In genomic region chr15:85603703-85604102, GRCh38 we compare ENCODE assay signal across 26 cellular contexts.
DNase-seq lines count a peak whose midpoint lies in the region; ATAC-seq and TF ChIP-seq lines count a peak whose summit lies in the region.
"Had no signal": no experiment of that assay in that cellular context is flagged by ENCODE, and none has a peak within 500 bp of the region (broad histone marks: within the 10 kb centered on the region; RNA-seq: fewer than 3 reads in every experiment).

No MANE protein-coding gene starts in this region.

- H3K27me3 Mint-ChIP-seq in activated CD4-positive, alpha-beta memory T cell treated with anti-CD3 and anti-CD28 coated beads, Interleukin-2, amount 10 ng/mL, durations not matched to agents 7 days and 5 days, result no peaks in the 10 kb centered on the region
- no peaks in the 10 kb centered on the region for H3K27me3 Mint-ChIP-seq in activated CD4-positive, alpha-beta memory T cell treated with anti-CD3 and anti-CD28 coated beads for 36 hours
- peaks cover 5% of the 10 kb centered on the region for H3K27me3 Mint-ChIP-seq in nephron progenitor cell (ENCODE audit: low read depth, poor library complexity)
- H3K27me3 Mint-ChIP-seq: activated CD4-positive, alpha-beta T cell treated with anti-CD3 and anti-CD28 coated beads, Interleukin-2, amount 10 ng/mL, durations not matched to agents 7 days and 5 days had no signal

- ATAC-seq in right cardiac atrium, result no peak
- ATAC-seq in Right ventricle myocardium superior (ENCODE audit: poor library complexity), result no peak
- ATAC-seq in GM21515 (IDR thresholded peaks at IDR 0.05; ENCODE audit: unreplicated experiment), result no peak
- ATAC-seq: left lobe of liver, right lobe of liver had no signal

- H3K36me3 ChIP-seq in ovary, result no peaks in the 10 kb centered on the region
- H3K36me3 ChIP-seq: cardiac muscle cell had no signal

- TF ChIP-seq CTCF in nephron progenitor cell (IDR thresholded peaks at IDR 0.05) (no peak), ovary (IDR thresholded peaks at IDR 0.05) (no peak)

- H3K4me1 ChIP-seq in right cardiac atrium (ENCODE audit: control insufficient read depth, insufficient read depth, low read length) (peaks cover 9% of the 10 kb centered on the region), ovary (ENCODE audit: insufficient read depth) (no peaks in the 10 kb centered on the region)

- no peaks in the 10 kb centered on the region for H3K9me3 Mint-ChIP-seq in activated CD4-positive, alpha-beta memory T cell treated with anti-CD3 and anti-CD28 coated beads, Interleukin-2, amount 10 ng/mL, durations not matched to agents 7 days and 5 days
- H3K9me3 Mint-ChIP-seq in activated CD4-positive, alpha-beta memory T cell treated with anti-CD3 and anti-CD28 coated beads for 36 hours, result no peaks in the 10 kb centered on the region
- no peaks in the 10 kb centered on the region for H3K9me3 Mint-ChIP-seq in nephron progenitor cell
- H3K9me3 Mint-ChIP-seq: activated CD4-positive, alpha-beta T cell treated with anti-CD3 and anti-CD28 coated beads, Interleukin-2, amount 10 ng/mL, durations not matched to agents 7 days and 5 days had no signal

- H3K27ac ChIP-seq in right cardiac atrium (ENCODE audit: low read length), result peak overlapping the region; percentile 13
- H3K27ac ChIP-seq in ovary, result no peak overlapping the region
- H3K27ac ChIP-seq: 22Rv1, cardiac muscle cell, coronary artery, neutrophil, right lobe of liver, SJCRH30, transverse colon, WERI-Rb-1 had no signal

- 94% methylated on average over 2 of the region's 2 CpGs for WGBS in right cardiac atrium
- 96 to 98% (median 97%) methylated on average over 2 of the region's 2 CpGs for WGBS in ovary, 3 donors

- CTCF ChIA-PET in activated CD4-positive, alpha-beta memory T cell treated with anti-CD3 and anti-CD28 coated beads, Interleukin-2, amount 10 ng/mL, durations not matched to agents 7 days and 5 days (lab: Charles Lee), result interaction anchor here (1.0 to 1.1 kb wide), 3 partner anchors 13 to 273 kb away, joined by 3 to 4 read pairs (median 3); no protein-coding TSS in a partner anchor
- CTCF ChIA-PET in activated CD4-positive, alpha-beta memory T cell treated with anti-CD3 and anti-CD28 coated beads for 36 hours (lab: Charles Lee), result interaction anchor here (0.9 to 2.4 kb wide), 3 partner anchors 14 to 307 kb away, joined by 3 to 8 read pairs (median 3); no protein-coding TSS in a partner anchor

- TF ChIP-seq EP300 in ovary (IDR thresholded peaks at IDR 0.05), result no peak

- no peak for TF ChIP-seq POLR2A in ovary (IDR thresholded peaks at IDR 0.05)

- peaks cover 28% of the 10 kb centered on the region for H3K4me1 Mint-ChIP-seq in activated CD4-positive, alpha-beta memory T cell treated with anti-CD3 and anti-CD28 coated beads, Interleukin-2, amount 10 ng/mL, durations not matched to agents 7 days and 5 days
- peaks cover 28% of the 10 kb centered on the region for H3K4me1 Mint-ChIP-seq in activated CD4-positive, alpha-beta memory T cell treated with anti-CD3 and anti-CD28 coated beads for 36 hours (ENCODE audit: low read depth)
- peaks cover 18% of the 10 kb centered on the region for H3K4me1 Mint-ChIP-seq in nephron progenitor cell

- intact Hi-C loops in activated CD4-positive, alpha-beta memory T cell treated with anti-CD3 and anti-CD28 coated beads for 36 hours (cut with micrococcal nuclease), result no loop called here
- intact Hi-C loops in right cardiac atrium (cut with DNase I), result no loop called here
- intact Hi-C loops in Right ventricle myocardium superior (cut with DNase I), result no loop called here
- intact Hi-C loops in ovary (cut with DNase I), result no loop called here

- POLR2A ChIA-PET in activated CD4-positive, alpha-beta memory T cell treated with anti-CD3 and anti-CD28 coated beads, Interleukin-2, amount 10 ng/mL, durations not matched to agents 7 days and 5 days (lab: Charles Lee), result interaction anchor here (2.0 kb wide), 1 partner anchor 21 kb away, joined by 7 read pairs; no protein-coding TSS in a partner anchor
- POLR2A ChIA-PET in activated CD4-positive, alpha-beta memory T cell treated with anti-CD3 and anti-CD28 coated beads for 36 hours (lab: Charles Lee), result interaction anchor here (0.7 to 1.0 kb wide), 2 partner anchors 45 to 107 kb away, joined by 3 read pairs; no protein-coding TSS in a partner anchor

- H3K9me3 ChIP-seq in right cardiac atrium (ENCODE audit: control insufficient read depth, low read length), result no peaks in the 10 kb centered on the region
- H3K9me3 ChIP-seq in ovary, result no peaks in the 10 kb centered on the region
- H3K9me3 ChIP-seq: neutrophil, right lobe of liver, SJCRH30, transverse colon had no signal

- H3K27me3 ChIP-seq in right cardiac atrium (ENCODE audit: control insufficient read depth, insufficient read depth) (no peaks in the 10 kb centered on the region), ovary (no peaks in the 10 kb centered on the region)
- H3K27me3 ChIP-seq: cardiac muscle cell, neutrophil, right lobe of liver, SJCRH30, transverse colon had no signal

- no peak overlapping the region for H3K4me3 Mint-ChIP-seq in activated CD4-positive, alpha-beta memory T cell treated with anti-CD3 and anti-CD28 coated beads, Interleukin-2, amount 10 ng/mL, durations not matched to agents 7 days and 5 days
- H3K4me3 Mint-ChIP-seq in activated CD4-positive, alpha-beta memory T cell treated with anti-CD3 and anti-CD28 coated beads for 36 hours, result no peak overlapping the region
- H3K4me3 Mint-ChIP-seq in nephron progenitor cell, result no peak overlapping the region
- H3K4me3 Mint-ChIP-seq: activated CD4-positive, alpha-beta T cell treated with anti-CD3 and anti-CD28 coated beads, Interleukin-2, amount 10 ng/mL, durations not matched to agents 7 days and 5 days had no signal

- DNase-seq in activated CD4-positive, alpha-beta memory T cell treated with anti-CD3 and anti-CD28 coated beads, Interleukin-2, amount 10 ng/mL, durations not matched to agents 7 days and 5 days, result no peak
- no peak for DNase-seq in activated CD4-positive, alpha-beta memory T cell treated with anti-CD3 and anti-CD28 coated beads for 36 hours
- no peak for DNase-seq in right cardiac atrium
- DNase-seq in Right ventricle myocardium superior, result no peak
- no peak for DNase-seq in nephron progenitor cell
- DNase-seq in ovary, result no peak
- no peak for DNase-seq in DMS 273 (lab: John Stamatoyannopoulos, UW; ENCODE audit: unreplicated experiment)
- DNase-seq: activated CD4-positive, alpha-beta T cell treated with anti-CD3 and anti-CD28 coated beads, Interleukin-2, amount 10 ng/mL, durations not matched to agents 7 days and 5 days; C1 segment of cervical spinal cord; effector memory CD4-positive, alpha-beta T cell; Karpas-422; NCI-H1436; NCI-H2081 treated with DMSO at 0.1 percent for 48 hours; NCI-H345; NCI-H748 treated with DMSO at 0.1 percent for 48 hours; right lobe of liver; SJCRH30; stimulated activated CD4-positive, alpha-beta T cell treated with anti-CD3 and anti-CD28 coated beads, Interleukin-4, amount 100 ng/mL, for 1 hour; transverse colon; WERI-Rb-1 had no signal

- H3K4me3 ChIP-seq in right cardiac atrium (ENCODE audit: low read length) (no peak overlapping the region), ovary (no peak overlapping the region)
- H3K4me3 ChIP-seq: cardiac muscle cell, coronary artery, right lobe of liver, SJCRH30, transverse colon had no signal

- H3K36me3 Mint-ChIP-seq in activated CD4-positive, alpha-beta memory T cell treated with anti-CD3 and anti-CD28 coated beads, Interleukin-2, amount 10 ng/mL, durations not matched to agents 7 days and 5 days (ENCODE audit: low read depth), result peaks cover 32% of the 10 kb centered on the region
- H3K36me3 Mint-ChIP-seq in activated CD4-positive, alpha-beta memory T cell treated with anti-CD3 and anti-CD28 coated beads for 36 hours, result peaks cover 33% of the 10 kb centered on the region
- peaks cover 24% of the 10 kb centered on the region for H3K36me3 Mint-ChIP-seq in nephron progenitor cell (ENCODE audit: low read depth)

- H3K27ac Mint-ChIP-seq in activated CD4-positive, alpha-beta memory T cell treated with anti-CD3 and anti-CD28 coated beads, Interleukin-2, amount 10 ng/mL, durations not matched to agents 7 days and 5 days, result peak overlapping the region; percentile 31
- no peak overlapping the region for H3K27ac Mint-ChIP-seq in activated CD4-positive, alpha-beta memory T cell treated with anti-CD3 and anti-CD28 coated beads for 36 hours
- peak overlapping the region; percentile 6 for H3K27ac Mint-ChIP-seq in nephron progenitor cell
- H3K27ac Mint-ChIP-seq: activated CD4-positive, alpha-beta T cell treated with anti-CD3 and anti-CD28 coated beads, Interleukin-2, amount 10 ng/mL, durations not matched to agents 7 days and 5 days had no signal
